8 cellular contexts compared by ENCODE assay signal in genomic region chr1:161523817-161524741, GRCh38. TPM values are rescaled to one million over a fixed set of nuclear protein-coding genes. Genes with fewer than 3 reads are reported as not detected.
DNase-seq lines count a peak whose midpoint lies in the region; ATAC-seq, FAIRE-seq and TF ChIP-seq lines count a peak whose summit lies in the region.
"Not testable (repeated sequence)": the region's sequence is repeated elsewhere in the genome, so short reads cannot be mapped to it uniquely, and the experiment has no call there.

Gene HSPA6 (plus strand): TSS chr1:161524540. CDS start chr1:161524659, 119 bp downstream.

- H3K4me3 Mint-ChIP-seq in activated CD8-positive, alpha-beta memory T cell treated with anti-CD3 and anti-CD28 coated beads, Interleukin-2, amount 10 ng/mL, durations not matched to agents 7 days and 5 days, result peak within 1 kb of the TSS; percentile 83

- DNase-seq in HTR-8/SVneo (ENCODE audit: insufficient read length, low spot score) (peak; percentile 42), NT2/D1 (ENCODE audit: low read depth, low spot score) (peak; percentile 54), lower leg skin (ENCODE audit: low spot score in 2 of 2) (peak; percentile 79 to 93)
- peak; percentile 79 for DNase-seq in activated CD8-positive, alpha-beta memory T cell treated with anti-CD3 and anti-CD28 coated beads, Interleukin-2, amount 10 ng/mL, durations not matched to agents 7 days and 5 days
- peak; percentile 60 for DNase-seq in effector CD4-positive, alpha-beta T cell
- DNase-seq in stimulated activated CD4-positive, alpha-beta T cell treated with anti-CD3 and anti-CD28 coated beads, Interleukin-2, amount 100 ng/mL, for 4 hours (ENCODE audit: low read depth), result peak; percentile 74

- FAIRE-seq in HTR-8/SVneo (lab: Jason Lieb, UNC), result not testable (repeated sequence)

- H3K4me1 Mint-ChIP-seq in activated CD8-positive, alpha-beta memory T cell treated with anti-CD3 and anti-CD28 coated beads, Interleukin-2, amount 10 ng/mL, durations not matched to agents 7 days and 5 days, result not testable (repeated sequence)

- H3K27ac Mint-ChIP-seq in activated CD8-positive, alpha-beta memory T cell treated with anti-CD3 and anti-CD28 coated beads, Interleukin-2, amount 10 ng/mL, durations not matched to agents 7 days and 5 days, result peak within 1 kb of the TSS; percentile 82

- H3K27me3 Mint-ChIP-seq in activated CD8-positive, alpha-beta memory T cell treated with anti-CD3 and anti-CD28 coated beads, Interleukin-2, amount 10 ng/mL, durations not matched to agents 7 days and 5 days, result peaks cover 31% of the 10 kb centered on the region

- peak within 1 kb of the TSS; percentile 25 to 69 (median 60); a peak in 20 of 22 replicates for H3K27ac ChIP-seq in BLaER1 treated with 17β-estradiol and CSF1 and Interleukin-3, amounts not matched to agents 10 nM and 100 nM

- 1% methylated on average over 25 to 38 of the region's 72 CpGs for WGBS in lower leg skin, 2 donors

- CTCF ChIA-PET in activated CD8-positive, alpha-beta memory T cell treated with anti-CD3 and anti-CD28 coated beads, Interleukin-2, amount 10 ng/mL, durations not matched to agents 7 days and 5 days (lab: Charles Lee), result interaction anchor here (1.0 to 1.6 kb wide), 3 partner anchors 32 to 215 kb away, joined by 3 to 9 read pairs (median 6); no protein-coding TSS in a partner anchor

- H3K36me3 Mint-ChIP-seq in activated CD8-positive, alpha-beta memory T cell treated with anti-CD3 and anti-CD28 coated beads, Interleukin-2, amount 10 ng/mL, durations not matched to agents 7 days and 5 days, result not testable (repeated sequence)

- H3K9ac ChIP-seq in BLaER1 treated with 17β-estradiol and CSF1 and Interleukin-3, amounts not matched to agents 10 nM and 100 nM, result peak within 1 kb of the TSS; percentile 58 to 82 (median 79)
- H3K9ac ChIP-seq in NT2/D1 (ENCODE audit: insufficient read length, low read depth), result peak within 1 kb of the TSS; percentile 85

- intact Hi-C loops in lower leg skin (cut with DNase I; ENCODE audit: low total_unique reads), result not testable (repeated sequence)

- not testable (repeated sequence) for H3K9me3 Mint-ChIP-seq in activated CD8-positive, alpha-beta memory T cell treated with anti-CD3 and anti-CD28 coated beads, Interleukin-2, amount 10 ng/mL, durations not matched to agents 7 days and 5 days (ENCODE audit: low read depth)

- H4K20me1 ChIP-seq in BLaER1 treated with 17β-estradiol and CSF1 and Interleukin-3, amounts not matched to agents 10 nM and 100 nM, result not testable (repeated sequence)

- not testable (repeated sequence) for H3K9me3 ChIP-seq in BLaER1 treated with 17β-estradiol and CSF1 and Interleukin-3, amounts not matched to agents 10 nM and 100 nM (replicated peaks in 1 of 11); NT2/D1 (ENCODE audit: insufficient read depth, low read length)

- peak within 1 kb of the TSS; percentile 68 to 86 (median 79) for H3K4me2 ChIP-seq in BLaER1 treated with 17β-estradiol and CSF1 and Interleukin-3, amounts not matched to agents 10 nM and 100 nM

- peaks cover 0 to 13% (median 5%) of the 10 kb centered on the region in 10 experiments; a peak in 11 of 20 replicates for H3K4me1 ChIP-seq in BLaER1 treated with 17β-estradiol and CSF1 and Interleukin-3, amounts not matched to agents 10 nM and 100 nM
- H3K4me1 ChIP-seq in NT2/D1 (ENCODE audit: insufficient read depth, insufficient read length), result not testable (repeated sequence)

- peaks cover 0 to 20% (median 13%) of the 10 kb centered on the region in 11 experiments; a peak in 20 of 22 replicates for H3K27me3 ChIP-seq in BLaER1 treated with 17β-estradiol and CSF1 and Interleukin-3, amounts not matched to agents 10 nM and 100 nM
- H3K27me3 ChIP-seq in NT2/D1 (ENCODE audit: insufficient read depth, insufficient read length), result peaks cover 23% of the 10 kb centered on the region

- peak within 1 kb of the TSS; percentile 49 to 79 (median 68) for H3K4me3 ChIP-seq in BLaER1 treated with 17β-estradiol and CSF1 and Interleukin-3, amounts not matched to agents 10 nM and 100 nM
- H3K4me3 ChIP-seq in NT2/D1 (ENCODE audit: insufficient read length, low read depth) (peak within 1 kb of the TSS; percentile 78), lower leg skin (ENCODE audit: low read depth, poor library complexity, severe bottlenecking) (peak within 1 kb of the TSS; percentile 43)

- peaks cover 0 to 44% (median 0%) of the 10 kb centered on the region in 11 experiments; a peak in 6 of 22 replicates for H3K36me3 ChIP-seq in BLaER1 treated with 17β-estradiol and CSF1 and Interleukin-3, amounts not matched to agents 10 nM and 100 nM
- H3K36me3 ChIP-seq in NT2/D1 (ENCODE audit: insufficient read depth, insufficient read length, low read length), result not testable (repeated sequence)

- ATAC-seq in GM19455 (IDR thresholded peaks at IDR 0.05; ENCODE audit: unreplicated experiment), result peak; percentile 63
- peak; percentile 79 for ATAC-seq in activated CD8-positive, alpha-beta memory T cell treated with anti-CD3 and anti-CD28 coated beads, Interleukin-2, amount 10 ng/mL, durations not matched to agents 7 days and 5 days

- TF ChIP-seq CTCF in lower leg skin (IDR thresholded peaks at IDR 0.05), result not testable (repeated sequence)

- not testable (repeated sequence) for TF ChIP-seq POLR2A in lower leg skin (IDR thresholded peaks at IDR 0.05)

RNA-seq across cellular contexts. Expression of gene HSPA6, which starts in this region (rescaled TPM):
- total RNA-seq in activated CD8-positive, alpha-beta memory T cell treated with anti-CD3 and anti-CD28 coated beads, Interleukin-2, amount 10 ng/mL, durations not matched to agents 7 days and 5 days, result 1 to 10 TPM in 1 of 2 experiments, under 1 TPM in 1; 0.47 to 1.1 TPM
- total RNA-seq in lower leg skin, result 1 to 10 TPM; 2.0 to 5.0 (median 4.5) TPM

Comparison
In these comparisons a context has a peak if more than half of its experiments do, and no peak if none do; other contexts are left out.
1. Peak in every context shown above with its lines: DNase-seq, ATAC-seq, H3K4me3 ChIP-seq and H3K27ac ChIP-seq.